In genomic region chr11:65650547-65651338, GRCh38 we compare ENCODE assay signal across 10 cellular contexts. TPM values are rescaled to one million over a fixed set of nuclear protein-coding genes. Genes with fewer than 3 reads are reported as not detected.
DNase-seq lines count a peak whose midpoint lies in the region; ATAC-seq and TF ChIP-seq lines count a peak whose summit lies in the region.
"Had no signal": no experiment of that assay in that cellular context is flagged by ENCODE, and none has a peak within 500 bp of the region (broad histone marks: within the 10 kb centered on the region; RNA-seq: fewer than 3 reads in every experiment).

No MANE protein-coding gene starts in this region.

- DNase-seq in T-helper 2 cell treated with Interferon-gamma antibody and Interleukin-4, amounts not matched to agents 5 μg/mL and 100 μg/mL, for 36 hours (ENCODE audit: low spot score): no peak
- no peak for DNase-seq in T-helper 2 cell
- no peak for DNase-seq in T-cell
- peak; percentile 28 to 43 (median 33) for DNase-seq in immature natural killer cell
- no peak for DNase-seq in smooth muscle cell (lab: John Stamatoyannopoulos, UW; ENCODE audit: unreplicated experiment)
- DNase-seq in stimulated activated CD4-positive, alpha-beta T cell treated with anti-CD3 and anti-CD28 coated beads, Interleukin-1b, Interleukin-23, amount 100 ng/mL, for 48 hours: no peak
- DNase-seq: anterior cingulate cortex, KG1 had no signal

- H2AFZ ChIP-seq in smooth muscle cell (ENCODE audit: low read depth): no peak overlapping the region

- CTCF ChIA-PET in T-cell (lab: Charles Lee): no interaction called here

- no peaks in the 10 kb centered on the region for H3K79me2 ChIP-seq in smooth muscle cell (ENCODE audit: low read depth)

- H3K27ac ChIP-seq in smooth muscle cell (ENCODE audit: low read depth): peak overlapping the region; percentile 97

- no peak overlapping the region for H3K4me3 ChIP-seq in smooth muscle cell

- WGBS in smooth muscle cell (ENCODE audit: low lambda C conversion rate): 85% methylated on average over 20 of the region's 20 CpGs

- H4K20me1 ChIP-seq in smooth muscle cell (ENCODE audit: low read depth): no peaks in the 10 kb centered on the region

- no peaks in the 10 kb centered on the region for H3K9me3 ChIP-seq in smooth muscle cell (replicated peaks; ENCODE audit: low read depth)

- H3K36me3 ChIP-seq in smooth muscle cell (ENCODE audit: low read depth): peaks cover 5% of the 10 kb centered on the region

- no peak overlapping the region for H3K9ac ChIP-seq in smooth muscle cell (ENCODE audit: low read depth)

- H3K27me3 Mint-ChIP-seq in T-helper 2 cell treated with Interferon-gamma antibody and Interleukin-4, amounts not matched to agents 5 μg/mL and 100 μg/mL, for 36 hours (ENCODE audit: low read depth): no peaks in the 10 kb centered on the region
- H3K27me3 Mint-ChIP-seq in T-cell: no peaks in the 10 kb centered on the region
- H3K27me3 Mint-ChIP-seq in immature natural killer cell (ENCODE audit: low read depth in 3 of 3): peaks cover 40 to 61% (median 43%) of the 10 kb centered on the region in 3 donors

- H3K4me3 Mint-ChIP-seq in T-helper 2 cell treated with Interferon-gamma antibody and Interleukin-4, amounts not matched to agents 5 μg/mL and 100 μg/mL, for 36 hours: no peak overlapping the region
- H3K4me3 Mint-ChIP-seq in T-cell (peak overlapping the region in 1 of 3 donors; percentile 78), immature natural killer cell (peak overlapping the region in 2 of 5 donors; percentile 13 to 18)

- ATAC-seq in T-cell (replicated peaks in 1 of 4) (no peak), GM19452 (IDR thresholded peaks at IDR 0.05; ENCODE audit: unreplicated experiment) (no peak), HG02973 (IDR thresholded peaks at IDR 0.05; ENCODE audit: unreplicated experiment) (no peak)

- H3K9me3 Mint-ChIP-seq in T-helper 2 cell treated with Interferon-gamma antibody and Interleukin-4, amounts not matched to agents 5 μg/mL and 100 μg/mL, for 36 hours: no peaks in the 10 kb centered on the region
- H3K9me3 Mint-ChIP-seq in T-cell (no peaks in the 10 kb centered on the region), immature natural killer cell (peaks cover 0 to 3% (median 0%) of the 10 kb centered on the region in 6 donors)

- H3K4me1 ChIP-seq in smooth muscle cell (ENCODE audit: low read depth): peaks cover 11% of the 10 kb centered on the region

- peak overlapping the region; percentile 12 for H3K27ac Mint-ChIP-seq in T-helper 2 cell treated with Interferon-gamma antibody and Interleukin-4, amounts not matched to agents 5 μg/mL and 100 μg/mL, for 36 hours
- H3K27ac Mint-ChIP-seq in T-cell: peak overlapping the region; percentile 79 to 88
- H3K27ac Mint-ChIP-seq in immature natural killer cell: peak overlapping the region; percentile 95 to 99 (median 97)

- H3K4me1 Mint-ChIP-seq in T-helper 2 cell treated with Interferon-gamma antibody and Interleukin-4, amounts not matched to agents 5 μg/mL and 100 μg/mL, for 36 hours (ENCODE audit: low read depth): peaks cover 25% of the 10 kb centered on the region
- H3K4me1 Mint-ChIP-seq in T-cell: peaks cover 38 to 47% (median 40%) of the 10 kb centered on the region in 3 donors
- peaks cover 47 to 50% of the 10 kb centered on the region in 2 donors for H3K4me1 Mint-ChIP-seq in immature natural killer cell

- POLR2A ChIA-PET in T-cell (lab: Charles Lee): no interaction called here

- TF ChIP-seq CTCF in smooth muscle cell (IDR thresholded peaks at IDR 0.05; ENCODE audit: borderline replicate concordance, insufficient read depth, poor library complexity, severe bottlenecking): no peak

- peaks cover 27% of the 10 kb centered on the region for H3F3A ChIP-seq in smooth muscle cell (ENCODE audit: low read depth)

- peaks cover 48% of the 10 kb centered on the region for H3K36me3 Mint-ChIP-seq in T-helper 2 cell treated with Interferon-gamma antibody and Interleukin-4, amounts not matched to agents 5 μg/mL and 100 μg/mL, for 36 hours (ENCODE audit: low read depth)
- H3K36me3 Mint-ChIP-seq in T-cell: peaks cover 19% of the 10 kb centered on the region
- peaks cover 9 to 23% (median 12%) of the 10 kb centered on the region in 3 donors for H3K36me3 Mint-ChIP-seq in immature natural killer cell

- H3K4me2 ChIP-seq in smooth muscle cell: no peak overlapping the region

- no peaks in the 10 kb centered on the region for H3K27me3 ChIP-seq in smooth muscle cell (ENCODE audit: low read depth)

RNA-seq across cellular contexts. Expression of gene RELA, which starts 12.0 kb away (rescaled TPM):
- 100 to 1,000 TPM; 155 to 302 (median 172) TPM for total RNA-seq in T-cell
- 10 to 100 TPM; 38.5 to 88.4 (median 41.8) TPM for polyA plus RNA-seq in immature natural killer cell
- 41.7 and 48.1 TPM in 2 replicates for total RNA-seq in smooth muscle cell
- polyA plus RNA-seq in smooth muscle cell: 82.8 and 98.4 TPM in 2 replicates

RNA-seq across cellular contexts. Expression of gene SIPA1, which starts 12.8 kb away (rescaled TPM):
- 100 to 1,000 TPM; 179 to 285 (median 200) TPM for total RNA-seq in T-cell
- 100 to 1,000 TPM; 166 to 430 (median 222) TPM for polyA plus RNA-seq in immature natural killer cell
- total RNA-seq in smooth muscle cell: 9.8 and 15.9 TPM in 2 replicates
- polyA plus RNA-seq in smooth muscle cell: 63.8 and 67.6 TPM in 2 replicates

RNA-seq across cellular contexts. Expression of gene PCNX3, which starts 35.2 kb away (rescaled TPM):
- total RNA-seq in T-cell: 10 to 100 TPM; 54.2 to 74.7 (median 66.8) TPM
- 10 to 100 TPM in 1 of 3 donors, under 1 TPM in 2; 0.14 to 11.7 (median 0.89) TPM for polyA plus RNA-seq in immature natural killer cell
- 12.0 and 17.5 TPM in 2 replicates for total RNA-seq in smooth muscle cell
- 18.3 and 20.7 TPM in 2 replicates for polyA plus RNA-seq in smooth muscle cell

RNA-seq across cellular contexts. Expression of gene MAP3K11, which starts 36.7 kb away (rescaled TPM):
- total RNA-seq in T-cell (100 to 1,000 TPM in 2 of 5 donors, 10 to 100 TPM in 3; 60.8 to 110 (median 84.0) TPM), smooth muscle cell (14.9 and 15.0 TPM in 2 replicates)
- polyA plus RNA-seq in immature natural killer cell (10 to 100 TPM; 11.1 to 29.5 (median 12.3) TPM), smooth muscle cell (17.3 and 29.7 TPM in 2 replicates)

RNA-seq across cellular contexts. Expression of gene KCNK7, which starts 55.1 kb away (rescaled TPM):
- total RNA-seq in T-cell: 1 to 10 TPM; 2.3 to 8.0 (median 3.6) TPM
- polyA plus RNA-seq in immature natural killer cell: not detected
- 1.7 TPM in 1 of 2 replicates, not detected in the other for total RNA-seq in smooth muscle cell
- polyA plus RNA-seq in smooth muscle cell: not detected in 2 replicates

Comparison
In these comparisons a context has a peak if more than half of its experiments do, and no peak if none do; other contexts are left out.
1. DNase-seq: peak in immature natural killer cell (3 of 3); none in T-helper 2 cell treated with Interferon-gamma antibody and Interleukin-4, amounts not matched to agents 5 μg/mL and 100 μg/mL, for 36 hours (single experiment), T-helper 2 cell (0 of 5), T-cell (0 of 34), smooth muscle cell (single experiment) and stimulated activated CD4-positive, alpha-beta T cell treated with anti-CD3 and anti-CD28 coated beads, Interleukin-1b, Interleukin-23, amount 100 ng/mL, for 48 hours (single experiment).
2. H3K27ac Mint-ChIP-seq: peak in every context shown above with its lines; median percentile 97 in immature natural killer cell; 84 in T-cell; 12 in T-helper 2 cell treated with Interferon-gamma antibody and Interleukin-4, amounts not matched to agents 5 μg/mL and 100 μg/mL, for 36 hours.
3. RNA of gene SIPA1, which starts 12.8 kb away (total RNA-seq): 179 to 285 TPM in T-cell; 9.8 to 15.9 TPM in smooth muscle cell; every median in the first group is over 10 times any median in the second.